In the genomic region with DNA sequence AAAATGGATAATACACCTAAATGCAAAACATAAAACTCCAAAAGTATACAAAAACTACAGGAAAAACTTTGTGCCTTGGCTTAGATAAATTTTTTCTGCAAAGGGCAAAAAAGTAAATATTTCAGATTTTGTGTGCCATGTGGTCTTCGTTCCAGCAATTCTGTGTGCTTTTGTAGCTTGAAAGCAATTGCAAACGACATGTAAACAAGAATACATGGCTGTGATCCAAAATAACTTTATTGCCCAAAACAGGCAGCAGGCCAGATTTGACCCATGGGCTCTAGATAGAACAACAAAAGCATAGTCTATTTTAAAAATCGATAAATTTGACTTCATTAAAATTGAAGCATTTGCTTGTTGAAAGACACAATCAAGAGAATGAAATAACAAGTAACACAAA, we compare ENCODE assay signal across 18 cellular contexts.
DNase-seq lines count a peak whose midpoint lies in the region; ATAC-seq and TF ChIP-seq lines count a peak whose summit lies in the region.
"Had no signal": no experiment of that assay in that cellular context is flagged by ENCODE, and none has a peak within 500 bp of the region (broad histone marks: within the 10 kb centered on the region; RNA-seq: fewer than 3 reads in every experiment).

No MANE protein-coding gene starts in this region.

- no peak overlapping the region for H3K4me3 ChIP-seq in LNCaP clone FGC (ENCODE audit: low read depth, low read length)
- H3K4me3 ChIP-seq: GM23248, HAP-1 had no signal

- in situ Hi-C loops in SK-MEL-5 (cut with HindIII; ENCODE audit: low pct_unique_long_range_greater_than_20kb, low sequenced_read_pairs) = no loop called here

- DNase-seq in NCI-H345 (lab: John Stamatoyannopoulos, UW) (peak; percentile 23), NCI-H345 treated with DMSO at 0.1 percent for 48 hours (lab: John Stamatoyannopoulos, UW; ENCODE audit: unreplicated experiment) (no peak), LNCaP clone FGC (ENCODE audit: low read depth) (peak; percentile 41), NCI-H1105 (lab: John Stamatoyannopoulos, UW) (peak; percentile 9), SK-MEL-5 (ENCODE audit: low read depth, low spot score) (peak; percentile 27), NCI-H774 (lab: John Stamatoyannopoulos, UW) (no peak)
- no peak for DNase-seq in stimulated activated CD4-positive, alpha-beta T cell treated with anti-CD3 and anti-CD28 coated beads, Interleukin-4, amount 100 ng/mL, for 4 hours
- DNase-seq: ACHN; BE2C; C1 segment of cervical spinal cord; CD4-positive, CD25-positive, alpha-beta regulatory T cell; CD8-positive, alpha-beta memory T cell; COR-L47; DMS 273 treated with DMSO at 0.1 percent for 48 hours; DMS53; GM23248 had no signal

- ATAC-seq in GM18861 (IDR thresholded peaks at IDR 0.05; ENCODE audit: unreplicated experiment) = no peak

- TF ChIP-seq CTCF in LNCaP clone FGC (IDR thresholded peaks at IDR 0.05; ENCODE audit: control insufficient read depth, extremely low read depth, insufficient read depth) = no peak

Comparison
In these comparisons a context has a peak if more than half of its experiments do, and no peak if none do; other contexts are left out.
1. DNase-seq: peak in NCI-H345 (single experiment), LNCaP clone FGC (single experiment), NCI-H1105 (single experiment) and SK-MEL-5 (single experiment); none in NCI-H345 treated with DMSO at 0.1 percent for 48 hours (single experiment), stimulated activated CD4-positive, alpha-beta T cell treated with anti-CD3 and anti-CD28 coated beads, Interleukin-4, amount 100 ng/mL, for 4 hours (0 of 2) and NCI-H774 (single experiment).